ENCODE assay signal across 12 cellular contexts in the genomic region with DNA sequence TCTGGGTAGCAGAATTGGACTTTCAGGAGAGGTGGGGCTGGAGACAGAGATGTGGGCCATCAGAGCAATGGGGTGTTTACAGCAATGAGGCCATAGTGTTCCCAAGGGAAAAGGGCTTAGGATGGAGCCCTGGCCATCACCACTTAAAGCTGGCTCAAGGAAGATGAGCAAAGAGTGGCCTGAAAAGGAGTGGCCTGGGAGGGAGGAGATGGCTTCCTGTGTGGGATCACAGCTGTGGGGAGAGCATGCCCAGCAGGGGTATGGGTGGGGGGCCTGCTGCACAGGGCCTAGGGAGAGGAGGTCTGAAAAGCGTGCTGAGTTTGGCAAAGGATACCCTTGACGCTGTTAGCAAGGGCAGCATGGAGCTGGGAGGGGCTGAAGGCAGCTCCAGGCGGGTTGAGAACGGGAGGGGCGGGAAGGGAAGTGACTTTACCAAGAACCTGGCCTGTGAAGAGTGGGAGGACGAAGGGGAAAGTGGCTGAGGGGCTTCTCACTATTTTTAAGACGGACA. TPM values are rescaled to one million over a fixed set of nuclear protein-coding genes. Genes with fewer than 3 reads are reported as not detected.
DNase-seq lines count a peak whose midpoint lies in the region; ATAC-seq and TF ChIP-seq lines count a peak whose summit lies in the region.
"Had no signal": no experiment of that assay in that cellular context is flagged by ENCODE, and none has a peak within 500 bp of the region (broad histone marks: within the 10 kb centered on the region; RNA-seq: fewer than 3 reads in every experiment).

No MANE protein-coding gene starts in this region.

- H3K4me1 ChIP-seq in BLaER1 treated with 17β-estradiol and CSF1 and Interleukin-3, amounts not matched to agents 10 nM and 100 nM: peaks cover 11 to 68% (median 56%) of the 10 kb centered on the region in 10 experiments
- peaks cover 4% of the 10 kb centered on the region for H3K4me1 ChIP-seq in right cardiac atrium (ENCODE audit: control insufficient read depth, insufficient read depth, low read length)

- peak overlapping the region; percentile 24 to 77 (median 65); a peak in 21 of 22 replicates for H3K4me2 ChIP-seq in BLaER1 treated with 17β-estradiol and CSF1 and Interleukin-3, amounts not matched to agents 10 nM and 100 nM
- H3K4me2 ChIP-seq: PC-9 had no signal

- H3K36me3 Mint-ChIP-seq in WTC11: no peaks in the 10 kb centered on the region
- H3K36me3 Mint-ChIP-seq: activated naive CD8-positive, alpha-beta T cell treated with anti-CD3 and anti-CD28 coated beads, Interleukin-2, amount 10 ng/mL, durations not matched to agents 7 days and 5 days; naive B cell had no signal

- POLR2A ChIA-PET in WTC11 (lab: Charles Lee): no interaction called here

- peaks cover 14% of the 10 kb centered on the region for H3K4me1 Mint-ChIP-seq in WTC11

- DNase-seq in WTC11 (ENCODE audit: low spot score) (no peak), right cardiac atrium (peak in 1 of 3 donors; percentile 76), sciatic nerve (ENCODE audit: low spot score) (peak; percentile 59), NCI-H1436 (lab: John Stamatoyannopoulos, UW) (no peak), ACHN (no peak)
- DNase-seq: activated naive CD8-positive, alpha-beta T cell treated with anti-CD3 and anti-CD28 coated beads, Interleukin-2, amount 10 ng/mL, durations not matched to agents 7 days and 5 days; naive B cell; PC-9; T-helper 2 cell had no signal

- CTCF ChIA-PET in WTC11 (lab: Charles Lee): interaction anchor here (1.6 to 1.8 kb wide), 2 partner anchors 58 to 80 kb away, joined by 3 to 14 read pairs; no protein-coding TSS in a partner anchor

- no peak overlapping the region for H3K27ac Mint-ChIP-seq in WTC11
- H3K27ac Mint-ChIP-seq: activated naive CD8-positive, alpha-beta T cell treated with anti-CD3 and anti-CD28 coated beads, Interleukin-2, amount 10 ng/mL, durations not matched to agents 7 days and 5 days had no signal

- H3K9ac ChIP-seq in BLaER1 treated with 17β-estradiol and CSF1 and Interleukin-3, amounts not matched to agents 10 nM and 100 nM: peak overlapping the region in 3 of 11 experiments; percentile 7 to 17 (median 15); a peak in 2 of 22 replicates

- H3K27me3 ChIP-seq in BLaER1 treated with 17β-estradiol and CSF1 and Interleukin-3, amounts not matched to agents 10 nM and 100 nM: peaks cover 0 to 11% (median 0%) of the 10 kb centered on the region in 11 experiments; a peak in 8 of 22 replicates
- H3K27me3 ChIP-seq in right cardiac atrium (ENCODE audit: control insufficient read depth, insufficient read depth): no peaks in the 10 kb centered on the region

- in situ Hi-C loops in ACHN (cut with HindIII; ENCODE audit: low pct_ligation_motif_present, low pct_unique_long_range_greater_than_20kb, low sequenced_read_pairs): no loop called here

- H3K4me3 ChIP-seq in BLaER1 treated with 17β-estradiol and CSF1 and Interleukin-3, amounts not matched to agents 10 nM and 100 nM: no peak overlapping the region
- no peak overlapping the region for H3K4me3 ChIP-seq in right cardiac atrium (ENCODE audit: low read length)
- H3K4me3 ChIP-seq: PC-9 had no signal

- WGBS in right cardiac atrium: 39% methylated on average over 7 of the region's 7 CpGs

- TF ChIP-seq CTCF in WTC11 (IDR thresholded peaks at IDR 0.05): no peak

- H3K36me3 ChIP-seq in BLaER1 treated with 17β-estradiol and CSF1 and Interleukin-3, amounts not matched to agents 10 nM and 100 nM: no peaks in the 10 kb centered on the region

- H3K4me3 Mint-ChIP-seq in WTC11: no peak overlapping the region
- H3K4me3 Mint-ChIP-seq: activated naive CD8-positive, alpha-beta T cell treated with anti-CD3 and anti-CD28 coated beads, Interleukin-2, amount 10 ng/mL, durations not matched to agents 7 days and 5 days had no signal

- H3K27me3 Mint-ChIP-seq in WTC11 (ENCODE audit: low read depth): no peaks in the 10 kb centered on the region

- ATAC-seq in WTC11 (0 out of 2 replicates have a peak, but pooled peaks have one; percentile 14), right cardiac atrium (peak; percentile 15 to 26), sciatic nerve (peak; percentile 8), HG03521 (IDR thresholded peaks at IDR 0.05; ENCODE audit: unreplicated experiment) (no peak), GM18519 (IDR thresholded peaks at IDR 0.05; ENCODE audit: low FRiP score, unreplicated experiment) (no peak)

- no peaks in the 10 kb centered on the region for H3K9me3 ChIP-seq in BLaER1 treated with 17β-estradiol and CSF1 and Interleukin-3, amounts not matched to agents 10 nM and 100 nM (replicated peaks in 1 of 11)
- no peaks in the 10 kb centered on the region for H3K9me3 ChIP-seq in right cardiac atrium (ENCODE audit: control insufficient read depth, low read length)

- H4K20me1 ChIP-seq in BLaER1 treated with 17β-estradiol and CSF1 and Interleukin-3, amounts not matched to agents 10 nM and 100 nM: peaks cover 0 to 4% (median 0%) of the 10 kb centered on the region in 11 experiments; a peak in 1 of 22 replicates

- no peaks in the 10 kb centered on the region for H3K9me3 Mint-ChIP-seq in WTC11
- H3K9me3 Mint-ChIP-seq: activated naive CD8-positive, alpha-beta T cell treated with anti-CD3 and anti-CD28 coated beads, Interleukin-2, amount 10 ng/mL, durations not matched to agents 7 days and 5 days; naive B cell had no signal

- H3K27ac ChIP-seq in BLaER1 treated with 17β-estradiol and CSF1 and Interleukin-3, amounts not matched to agents 10 nM and 100 nM: 0 out of 22 replicates have a peak overlapping the region, but pooled peaks of 1 of the 11 experiments have one; percentile 16
- H3K27ac ChIP-seq in right cardiac atrium (ENCODE audit: low read length): peak overlapping the region; percentile 14
- H3K27ac ChIP-seq: PC-9 had no signal

- intact Hi-C loops in right cardiac atrium (cut with DNase I): no loop called here
- intact Hi-C loops in sciatic nerve (cut with DNase I): no loop called here

TF ChIP-seq in WTC11, 78 proteins besides CTCF, POLR2A, EP300 and RAD21 (continues in another document):
- TF ChIP-seq, protein P1, sequence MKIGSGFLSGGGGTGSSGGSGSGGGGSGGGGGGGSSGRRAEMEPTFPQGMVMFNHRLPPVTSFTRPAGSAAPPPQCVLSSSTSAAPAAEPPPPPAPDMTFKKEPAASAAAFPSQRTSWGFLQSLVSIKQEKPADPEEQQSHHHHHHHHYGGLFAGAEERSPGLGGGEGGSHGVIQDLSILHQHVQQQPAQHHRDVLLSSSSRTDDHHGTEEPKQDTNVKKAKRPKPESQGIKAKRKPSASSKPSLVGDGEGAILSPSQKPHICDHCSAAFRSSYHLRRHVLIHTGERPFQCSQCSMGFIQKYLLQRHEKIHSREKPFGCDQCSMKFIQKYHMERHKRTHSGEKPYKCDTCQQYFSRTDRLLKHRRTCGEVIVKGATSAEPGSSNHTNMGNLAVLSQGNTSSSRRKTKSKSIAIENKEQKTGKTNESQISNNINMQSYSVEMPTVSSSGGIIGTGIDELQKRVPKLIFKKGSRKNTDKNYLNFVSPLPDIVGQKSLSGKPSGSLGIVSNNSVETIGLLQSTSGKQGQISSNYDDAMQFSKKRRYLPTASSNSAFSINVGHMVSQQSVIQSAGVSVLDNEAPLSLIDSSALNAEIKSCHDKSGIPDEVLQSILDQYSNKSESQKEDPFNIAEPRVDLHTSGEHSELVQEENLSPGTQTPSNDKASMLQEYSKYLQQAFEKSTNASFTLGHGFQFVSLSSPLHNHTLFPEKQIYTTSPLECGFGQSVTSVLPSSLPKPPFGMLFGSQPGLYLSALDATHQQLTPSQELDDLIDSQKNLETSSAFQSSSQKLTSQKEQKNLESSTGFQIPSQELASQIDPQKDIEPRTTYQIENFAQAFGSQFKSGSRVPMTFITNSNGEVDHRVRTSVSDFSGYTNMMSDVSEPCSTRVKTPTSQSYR (CRISPR knock-in tag; IDR thresholded peaks at IDR 0.05): no peak
- TF ChIP-seq CBFB (CRISPR knock-in tag; IDR thresholded peaks at IDR 0.05; ENCODE audit: low read depth): no peak
- TF ChIP-seq NR3C1 (CRISPR knock-in tag; conservative IDR thresholded peaks at IDR 0.05; ENCODE audit: low read depth): no peak
- TF ChIP-seq, protein P2, sequence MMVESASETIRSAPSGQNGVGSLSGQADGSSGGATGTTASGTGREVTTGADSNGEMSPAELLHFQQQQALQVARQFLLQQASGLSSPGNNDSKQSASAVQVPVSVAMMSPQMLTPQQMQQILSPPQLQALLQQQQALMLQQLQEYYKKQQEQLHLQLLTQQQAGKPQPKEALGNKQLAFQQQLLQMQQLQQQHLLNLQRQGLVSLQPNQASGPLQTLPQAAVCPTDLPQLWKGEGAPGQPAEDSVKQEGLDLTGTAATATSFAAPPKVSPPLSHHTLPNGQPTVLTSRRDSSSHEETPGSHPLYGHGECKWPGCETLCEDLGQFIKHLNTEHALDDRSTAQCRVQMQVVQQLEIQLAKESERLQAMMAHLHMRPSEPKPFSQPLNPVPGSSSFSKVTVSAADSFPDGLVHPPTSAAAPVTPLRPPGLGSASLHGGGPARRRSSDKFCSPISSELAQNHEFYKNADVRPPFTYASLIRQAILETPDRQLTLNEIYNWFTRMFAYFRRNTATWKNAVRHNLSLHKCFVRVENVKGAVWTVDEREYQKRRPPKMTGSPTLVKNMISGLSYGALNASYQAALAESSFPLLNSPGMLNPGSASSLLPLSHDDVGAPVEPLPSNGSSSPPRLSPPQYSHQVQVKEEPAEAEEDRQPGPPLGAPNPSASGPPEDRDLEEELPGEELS (CRISPR knock-in tag; IDR thresholded peaks at IDR 0.05): no peak
- TF ChIP-seq FOXJ3 (CRISPR knock-in tag; IDR thresholded peaks at IDR 0.05; ENCODE audit: borderline replicate concordance): no peak
- TF ChIP-seq, protein P3, sequence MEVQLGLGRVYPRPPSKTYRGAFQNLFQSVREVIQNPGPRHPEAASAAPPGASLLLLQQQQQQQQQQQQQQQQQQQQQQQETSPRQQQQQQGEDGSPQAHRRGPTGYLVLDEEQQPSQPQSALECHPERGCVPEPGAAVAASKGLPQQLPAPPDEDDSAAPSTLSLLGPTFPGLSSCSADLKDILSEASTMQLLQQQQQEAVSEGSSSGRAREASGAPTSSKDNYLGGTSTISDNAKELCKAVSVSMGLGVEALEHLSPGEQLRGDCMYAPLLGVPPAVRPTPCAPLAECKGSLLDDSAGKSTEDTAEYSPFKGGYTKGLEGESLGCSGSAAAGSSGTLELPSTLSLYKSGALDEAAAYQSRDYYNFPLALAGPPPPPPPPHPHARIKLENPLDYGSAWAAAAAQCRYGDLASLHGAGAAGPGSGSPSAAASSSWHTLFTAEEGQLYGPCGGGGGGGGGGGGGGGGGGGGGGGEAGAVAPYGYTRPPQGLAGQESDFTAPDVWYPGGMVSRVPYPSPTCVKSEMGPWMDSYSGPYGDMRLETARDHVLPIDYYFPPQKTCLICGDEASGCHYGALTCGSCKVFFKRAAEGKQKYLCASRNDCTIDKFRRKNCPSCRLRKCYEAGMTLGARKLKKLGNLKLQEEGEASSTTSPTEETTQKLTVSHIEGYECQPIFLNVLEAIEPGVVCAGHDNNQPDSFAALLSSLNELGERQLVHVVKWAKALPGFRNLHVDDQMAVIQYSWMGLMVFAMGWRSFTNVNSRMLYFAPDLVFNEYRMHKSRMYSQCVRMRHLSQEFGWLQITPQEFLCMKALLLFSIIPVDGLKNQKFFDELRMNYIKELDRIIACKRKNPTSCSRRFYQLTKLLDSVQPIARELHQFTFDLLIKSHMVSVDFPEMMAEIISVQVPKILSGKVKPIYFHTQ (CRISPR knock-in tag; IDR thresholded peaks at IDR 0.05): no peak

RNA-seq across cellular contexts. Expression of a gene that starts 13.9 kb away (rescaled TPM):
- total RNA-seq in WTC11 (2021) (0.74 to 1.7 TPM (median 1.6 TPM) in 3 replicates), right cardiac atrium (10 to 100 TPM; 27.7 to 49.9 (median 44.9) TPM), sciatic nerve (192 TPM)
- polyA plus RNA-seq in right cardiac atrium: 72.1 TPM
- total RNA-seq: PC-9 had no signal

Comparison
In these comparisons a context has a peak if more than half of its experiments do, and no peak if none do; other contexts are left out.
1. ATAC-seq: peak in WTC11 (single experiment), right cardiac atrium (2 of 2) and sciatic nerve (single experiment); none in HG03521 (single experiment) and GM18519 (single experiment).
2. RNA of a gene that starts 13.9 kb away (total RNA-seq): 192 TPM in sciatic nerve (single experiment) and 27.7 to 49.9 TPM in right cardiac atrium; 0.74 to 1.7 TPM in WTC11; every median in the first group is over 10 times any median in the second.